Comparison of ENCODE assay signal across 24 cellular contexts in genomic region chrX:71867680-71868079, GRCh38.
"Had no signal": no experiment of that assay in that cellular context is flagged by ENCODE, and none has a peak within 500 bp of the region (broad histone marks: within the 10 kb centered on the region; RNA-seq: fewer than 3 reads in every experiment).

No MANE protein-coding gene starts in this region.

- H3K36me3 ChIP-seq: neutrophil, ovary, right lobe of liver, sigmoid colon, suprapubic skin, tibial artery, transverse colon, vagina had no signal

- H3K79me2 ChIP-seq: parathyroid adenoma had no signal

- H3K4me3 ChIP-seq: ovary, psoas muscle, right lobe of liver, sigmoid colon, suprapubic skin, testis, tibial artery, transverse colon, vagina had no signal

- H3K9ac ChIP-seq: parathyroid adenoma had no signal

- H3K27ac ChIP-seq: neutrophil, ovary, parathyroid adenoma, psoas muscle, right lobe of liver, sigmoid colon, suprapubic skin, testis, tibial artery, transverse colon, vagina had no signal

- H3K27me3 ChIP-seq: ovary, right lobe of liver, testis, tibial artery, transverse colon, vagina had no signal

- H2AFZ ChIP-seq: parathyroid adenoma had no signal

- DNase-seq: naive thymus-derived CD8-positive, alpha-beta T cell; nephron progenitor cell; nucleus accumbens; ovary; psoas muscle; right cardiac atrium; right lobe of liver; sigmoid colon; small intestine; stimulated activated CD4-positive, alpha-beta T cell treated with anti-CD3 and anti-CD28 coated beads, Interleukin-15, amount 100 ng/mL, for 24 hours; stimulated activated CD4-positive, alpha-beta T cell treated with anti-CD3 and anti-CD28 coated beads, Interleukin-2, amount 100 ng/mL, for 24 hours; stimulated activated CD4-positive, alpha-beta T cell treated with anti-CD3 and anti-CD28 coated beads, Interleukin-2, amount 100 ng/mL, for 48 hours; stimulated activated CD4-positive, alpha-beta T cell treated with anti-CD3 and anti-CD28 coated beads, Interleukin-4, amount 100 ng/mL, for 24 hours; stimulated activated naive CD4-positive, alpha-beta T cell; stimulated activated naive CD8-positive, alpha-beta T cell treated with anti-CD3 and anti-CD28 coated beads, Interleukin-15, amount 100 ng/mL, for 72 hours; stimulated activated naive CD8-positive, alpha-beta T cell treated with anti-CD3 and anti-CD28 coated beads, Interleukin-15, Interleukin-2, amounts not matched to agents 100 U/mL and 50 U/mL, for 24 hours; substantia nigra; testis; tibial artery; transverse colon had no signal

- H3K9me3 ChIP-seq: neutrophil, ovary, psoas muscle, right lobe of liver, sigmoid colon, suprapubic skin, testis, tibial artery, transverse colon, vagina had no signal

- H3K4me1 ChIP-seq: parathyroid adenoma, psoas muscle, right lobe of liver, sigmoid colon, suprapubic skin, testis, tibial artery, transverse colon, vagina had no signal
